13 cellular contexts compared by ENCODE assay signal in the genomic region with DNA sequence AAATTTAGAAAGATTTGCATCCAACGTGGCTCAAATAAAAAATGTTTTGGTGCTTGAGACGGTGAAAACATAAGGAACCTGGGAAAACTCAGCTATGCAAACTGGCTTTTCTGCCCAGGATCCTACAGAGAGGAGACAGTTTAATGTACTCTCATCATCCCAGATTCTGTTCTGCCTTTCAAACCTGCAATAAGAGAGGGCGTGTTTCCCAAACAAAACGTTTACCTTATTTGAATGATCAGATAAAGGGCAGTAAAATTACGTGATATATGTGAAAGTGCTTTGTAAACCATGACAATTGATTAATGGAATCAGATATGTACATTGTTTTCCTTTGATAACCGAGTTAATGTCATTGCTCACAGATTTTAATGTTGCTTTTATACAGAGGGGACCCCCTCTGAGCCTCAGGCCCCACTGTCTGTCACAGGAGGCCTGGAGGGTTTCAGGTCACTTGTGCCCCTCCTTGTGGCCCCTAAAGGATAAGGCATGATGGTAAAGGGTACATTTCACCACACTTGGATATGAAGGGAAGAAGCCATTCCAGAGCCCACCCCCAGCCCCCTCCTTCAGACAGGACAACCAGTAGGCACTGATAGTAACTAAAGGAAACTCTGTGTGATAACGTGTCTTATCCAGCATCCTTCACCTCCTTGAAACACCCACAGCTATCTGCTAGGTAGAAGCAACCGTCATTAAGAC.
A peak's percentile ranks its signal among the peaks of the same experiment; 100 is the strongest.
DNase-seq lines count a peak whose midpoint lies in the region; TF ChIP-seq lines count a peak whose summit lies in the region.
"Had no signal": no experiment of that assay in that cellular context is flagged by ENCODE, and none has a peak within 500 bp of the region (broad histone marks: within the 10 kb centered on the region; RNA-seq: fewer than 3 reads in every experiment).

No MANE protein-coding gene starts in this region.

- CTCF ChIA-PET in HEK293 (lab: Yijun Ruan, JAX), result interaction anchor here (0.8 kb wide), 1 partner anchor 210 kb away, joined by 6 read pairs; a partner anchor contains a TSS

- intact Hi-C loops in prostate gland (cut with DNase I), result no loop called here
- intact Hi-C loops in sigmoid colon (cut with DNase I), result no loop called here

- H3K27ac ChIP-seq in HEK293 (ENCODE audit: extremely low read depth, low read depth, low read length) (no peak overlapping the region), prostate gland (peak overlapping the region; percentile 20 to 59), suprapubic skin (no peak overlapping the region), sigmoid colon (no peak overlapping the region)
- H3K27ac ChIP-seq: SK-N-MC, thoracic aorta had no signal

- peak; percentile 3 for DNase-seq in SK-N-DZ (ENCODE audit: low spot score)
- no peak for DNase-seq in fibroblast of the aortic adventitia (ENCODE audit: low read depth)
- no peak for DNase-seq in prostate gland (ENCODE audit: low spot score)
- DNase-seq in suprapubic skin (ENCODE audit: low spot score in 2 of 2), result no peak
- no peak for DNase-seq in kidney glomerular epithelial cell (lab: John Stamatoyannopoulos, UW)
- DNase-seq in sigmoid colon, result no peak
- DNase-seq: activated effector memory CD4-positive, alpha-beta T cell treated with anti-CD3 and anti-CD28 coated beads, Interleukin-2, amount 50 U/mL, for 16 hours; aorta; dermis blood vessel endothelial cell; MM.1S had no signal

- WGBS in prostate gland, result 47% methylated on average over 8 of the region's 8 CpGs
- WGBS in suprapubic skin, result 84% methylated on average over 8 of the region's 8 CpGs
- WGBS in sigmoid colon, 2 donors, result 16 to 70% methylated on average over 8 of the region's 8 CpGs

- POLR2A ChIA-PET in HEK293 (lab: Yijun Ruan, JAX), result no interaction called here

- peaks cover 3% of the 10 kb centered on the region; the same call in 1 of the 2 replicates for H3K4me1 ChIP-seq in HEK293 (ENCODE audit: control insufficient read depth, insufficient read depth, low read length)
- peaks cover 2% of the 10 kb centered on the region for H3K4me1 ChIP-seq in prostate gland (replicated peaks)
- peaks cover 7% of the 10 kb centered on the region for H3K4me1 ChIP-seq in suprapubic skin
- peaks cover 0 to 7% (median 0%) of the 10 kb centered on the region in 4 donors for H3K4me1 ChIP-seq in sigmoid colon

- TF ChIP-seq POLR2A in prostate gland (IDR thresholded peaks at IDR 0.05), result no peak
- no peak for TF ChIP-seq POLR2A in suprapubic skin (IDR thresholded peaks at IDR 0.05)
- TF ChIP-seq POLR2A in sigmoid colon (IDR thresholded peaks at IDR 0.05), result no peak

- H3K27me3 ChIP-seq in prostate gland (replicated peaks; ENCODE audit: insufficient read depth) (no peaks in the 10 kb centered on the region), suprapubic skin (no peaks in the 10 kb centered on the region), sigmoid colon (no peaks in the 10 kb centered on the region)

- TF ChIP-seq CTCF in HEK293 (tag by site-specific recombination; IDR thresholded peaks at IDR 0.05) (no peak), fibroblast of the aortic adventitia (IDR thresholded peaks at IDR 0.05; ENCODE audit: insufficient read depth, low read length) (peak; percentile 21), prostate gland (IDR thresholded peaks at IDR 0.05) (no peak), suprapubic skin (IDR thresholded peaks at IDR 0.05) (no peak), sigmoid colon (IDR thresholded peaks at IDR 0.05) (no peak)

- no peak for TF ChIP-seq EP300 in suprapubic skin (IDR thresholded peaks at IDR 0.05)
- no peak for TF ChIP-seq EP300 in sigmoid colon (IDR thresholded peaks at IDR 0.05)

- H3K9me3 ChIP-seq in HEK293 (ENCODE audit: control insufficient read depth, insufficient read depth, low read depth, low read length), result no peaks in the 10 kb centered on the region
- no peaks in the 10 kb centered on the region for H3K9me3 ChIP-seq in prostate gland
- no peaks in the 10 kb centered on the region for H3K9me3 ChIP-seq in suprapubic skin
- no peaks in the 10 kb centered on the region for H3K9me3 ChIP-seq in sigmoid colon
- H3K9me3 ChIP-seq: thoracic aorta had no signal

- H3K4me3 ChIP-seq in HEK293 (ENCODE audit: low read depth, low read length) (no peak overlapping the region), fibroblast of the aortic adventitia (ENCODE audit: low read depth, low read length) (no peak overlapping the region), prostate gland (no peak overlapping the region), suprapubic skin (no peak overlapping the region), sigmoid colon (no peak overlapping the region)
- H3K4me3 ChIP-seq: SK-N-MC, thoracic aorta had no signal

- no peaks in the 10 kb centered on the region for H3K36me3 ChIP-seq in HEK293 (ENCODE audit: control insufficient read depth in 2 of 2, insufficient read depth in 1 of 2, low read length in 2 of 2)
- H3K36me3 ChIP-seq in prostate gland, result no peaks in the 10 kb centered on the region
- H3K36me3 ChIP-seq in suprapubic skin, result peaks cover 8% of the 10 kb centered on the region
- peaks cover 0 to 3% (median 0%) of the 10 kb centered on the region in 4 donors for H3K36me3 ChIP-seq in sigmoid colon
- H3K36me3 ChIP-seq: thoracic aorta had no signal

TF ChIP-seq in HEK293, 187 proteins besides CTCF, POLR2A, EP300 and RAD21:
- TF ChIP-seq, protein P1, sequence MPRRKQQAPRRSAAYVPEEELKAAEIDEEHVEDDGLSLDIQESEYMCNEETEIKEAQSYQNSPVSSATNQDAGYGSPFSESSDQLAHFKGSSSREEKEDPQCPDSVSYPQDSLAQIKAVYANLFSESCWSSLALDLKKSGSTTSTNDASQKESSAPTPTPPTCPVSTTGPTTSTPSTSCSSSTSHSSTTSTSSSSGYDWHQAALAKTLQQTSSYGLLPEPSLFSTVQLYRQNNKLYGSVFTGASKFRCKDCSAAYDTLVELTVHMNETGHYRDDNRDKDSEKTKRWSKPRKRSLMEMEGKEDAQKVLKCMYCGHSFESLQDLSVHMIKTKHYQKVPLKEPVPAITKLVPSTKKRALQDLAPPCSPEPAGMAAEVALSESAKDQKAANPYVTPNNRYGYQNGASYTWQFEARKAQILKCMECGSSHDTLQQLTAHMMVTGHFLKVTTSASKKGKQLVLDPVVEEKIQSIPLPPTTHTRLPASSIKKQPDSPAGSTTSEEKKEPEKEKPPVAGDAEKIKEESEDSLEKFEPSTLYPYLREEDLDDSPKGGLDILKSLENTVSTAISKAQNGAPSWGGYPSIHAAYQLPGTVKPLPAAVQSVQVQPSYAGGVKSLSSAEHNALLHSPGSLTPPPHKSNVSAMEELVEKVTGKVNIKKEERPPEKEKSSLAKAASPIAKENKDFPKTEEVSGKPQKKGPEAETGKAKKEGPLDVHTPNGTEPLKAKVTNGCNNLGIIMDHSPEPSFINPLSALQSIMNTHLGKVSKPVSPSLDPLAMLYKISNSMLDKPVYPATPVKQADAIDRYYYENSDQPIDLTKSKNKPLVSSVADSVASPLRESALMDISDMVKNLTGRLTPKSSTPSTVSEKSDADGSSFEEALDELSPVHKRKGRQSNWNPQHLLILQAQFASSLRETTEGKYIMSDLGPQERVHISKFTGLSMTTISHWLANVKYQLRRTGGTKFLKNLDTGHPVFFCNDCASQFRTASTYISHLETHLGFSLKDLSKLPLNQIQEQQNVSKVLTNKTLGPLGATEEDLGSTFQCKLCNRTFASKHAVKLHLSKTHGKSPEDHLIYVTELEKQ (tag by site-specific recombination; IDR thresholded peaks at IDR 0.05; ENCODE audit: borderline replicate concordance), result no peak
- TF ChIP-seq ZBTB7A (tag by site-specific recombination; IDR thresholded peaks at IDR 0.05; ENCODE audit: low read depth), result no peak
- TF ChIP-seq, protein P2, sequence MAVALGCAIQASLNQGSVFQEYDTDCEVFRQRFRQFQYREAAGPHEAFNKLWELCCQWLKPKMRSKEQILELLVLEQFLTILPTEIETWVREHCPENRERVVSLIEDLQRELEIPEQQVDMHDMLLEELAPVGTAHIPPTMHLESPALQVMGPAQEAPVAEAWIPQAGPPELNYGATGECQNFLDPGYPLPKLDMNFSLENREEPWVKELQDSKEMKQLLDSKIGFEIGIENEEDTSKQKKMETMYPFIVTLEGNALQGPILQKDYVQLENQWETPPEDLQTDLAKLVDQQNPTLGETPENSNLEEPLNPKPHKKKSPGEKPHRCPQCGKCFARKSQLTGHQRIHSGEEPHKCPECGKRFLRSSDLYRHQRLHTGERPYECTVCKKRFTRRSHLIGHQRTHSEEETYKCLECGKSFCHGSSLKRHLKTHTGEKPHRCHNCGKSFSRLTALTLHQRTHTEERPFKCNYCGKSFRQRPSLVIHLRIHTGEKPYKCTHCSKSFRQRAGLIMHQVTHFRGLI (tag by site-specific recombination; IDR thresholded peaks at IDR 0.05), result no peak
- 0 out of 2 replicates have a peak, but pooled peaks have one; percentile 16 for TF ChIP-seq ZNF843 (tag by site-specific recombination; IDR thresholded peaks at IDR 0.05)
- TF ChIP-seq IKZF3 (tag by site-specific recombination; IDR thresholded peaks at IDR 0.05), result no peak

Comparison
In these comparisons a context has a peak if more than half of its experiments do, and no peak if none do; other contexts are left out.
1. H3K27ac ChIP-seq: peak in prostate gland (2 of 2); none in HEK293 (single experiment), suprapubic skin (single experiment) and sigmoid colon (0 of 4).